Comparison of ENCODE assay signal across 9 cellular contexts in the genomic region with DNA sequence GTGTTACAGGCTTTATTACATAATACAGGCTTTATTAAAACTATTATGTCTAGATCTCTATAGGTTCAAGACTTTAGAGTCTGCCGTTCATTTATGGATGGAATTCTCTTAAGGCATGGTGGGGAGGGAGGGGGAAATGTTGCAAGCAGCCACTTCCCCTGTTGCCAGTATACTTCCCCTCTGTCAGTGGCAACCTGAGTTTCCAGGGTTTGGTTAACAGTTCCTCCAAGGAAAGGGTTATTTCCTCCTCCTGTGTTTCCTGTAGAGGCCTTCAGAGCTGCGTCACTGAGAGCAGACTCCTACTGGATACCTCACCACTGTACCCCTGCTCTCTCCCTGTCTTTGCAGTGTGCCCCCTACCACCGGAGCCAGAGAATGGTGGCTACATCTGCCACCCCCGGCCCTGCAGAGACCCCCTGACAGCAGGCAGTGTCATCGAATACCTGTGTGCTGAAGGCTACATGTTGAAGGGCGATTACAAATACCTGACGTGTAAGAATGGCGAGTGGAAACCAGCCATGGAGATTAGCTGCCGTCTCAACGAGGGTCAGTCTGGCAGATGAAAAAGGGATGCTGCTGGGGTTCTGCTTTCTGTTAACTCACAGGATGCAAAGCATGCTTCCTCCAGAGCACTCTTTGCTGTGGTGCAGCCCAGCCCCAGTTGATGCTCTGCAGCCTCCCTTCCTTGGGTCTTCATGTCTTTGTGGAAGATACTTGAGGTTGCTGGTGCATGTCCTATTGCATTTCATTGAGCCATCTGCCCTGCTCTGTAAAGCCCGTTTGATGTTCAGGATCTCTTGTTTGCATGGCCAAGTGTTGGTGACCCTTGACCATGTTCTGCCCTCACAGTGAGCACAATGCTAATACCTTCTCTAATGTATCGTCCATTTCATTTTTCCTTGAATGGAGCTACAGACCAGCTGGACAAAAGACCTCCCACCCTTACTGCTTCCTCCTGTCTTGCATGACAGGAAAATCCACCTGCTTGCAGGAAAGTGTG.
DNase-seq lines count a peak whose midpoint lies in the region; ATAC-seq and TF ChIP-seq lines count a peak whose summit lies in the region.
"Had no signal": no experiment of that assay in that cellular context is flagged by ENCODE, and none has a peak within 500 bp of the region (broad histone marks: within the 10 kb centered on the region; RNA-seq: fewer than 3 reads in every experiment).

No MANE protein-coding gene starts in this region.

- no peak overlapping the region for H3K27ac Mint-ChIP-seq in HFFc6

- no peak overlapping the region for H3K4me3 Mint-ChIP-seq in HFFc6

- TF ChIP-seq CTCF in HFFc6 (IDR thresholded peaks at IDR 0.05) (no peak), coronary artery (IDR thresholded peaks at IDR 0.05) (no peak)

- H3K4me3 ChIP-seq in skin epidermis = no peak overlapping the region
- H3K4me3 ChIP-seq in coronary artery = no peak overlapping the region
- H3K4me3 ChIP-seq: A549 had no signal

- no peaks in the 10 kb centered on the region for H3K9me3 Mint-ChIP-seq in HFFc6

- no peaks in the 10 kb centered on the region for H3K36me3 Mint-ChIP-seq in HFFc6 (ENCODE audit: low read depth)

- peak; percentile 41 for ATAC-seq in esophagus mucosa
- ATAC-seq: A549 had no signal

- H3K4me1 Mint-ChIP-seq in HFFc6 (ENCODE audit: low read depth) = no peaks in the 10 kb centered on the region

- DNase-seq in NCI-H748 (lab: John Stamatoyannopoulos, UW; ENCODE audit: unreplicated experiment) = peak; percentile 46
- no peak for DNase-seq in NCI-H748 treated with DMSO at 0.1 percent for 48 hours (lab: John Stamatoyannopoulos, UW)
- peak; percentile 63 to 82 for DNase-seq in NOMO-1 (lab: John Stamatoyannopoulos, UW; ENCODE audit: unreplicated experiment in 2 of 2)
- DNase-seq in HFFc6 = no peak
- DNase-seq in coronary artery (ENCODE audit: low spot score) = no peak
- DNase-seq in A172 (ENCODE audit: low spot score) = no peak

- H3K27ac ChIP-seq in skin epidermis (peak overlapping the region in 13 of 21 experiments; percentile 5 to 75 (median 52)), coronary artery (peak overlapping the region in 1 of 2 donors; percentile 53)
- H3K27ac ChIP-seq: A549 had no signal

- no peaks in the 10 kb centered on the region; the same call in 1 of the 2 replicates for H3K27me3 Mint-ChIP-seq in HFFc6 (ENCODE audit: insufficient read depth)

Comparison
In these comparisons a context has a peak if more than half of its experiments do, and no peak if none do; other contexts are left out.
1. DNase-seq: peak in NCI-H748 (single experiment) and NOMO-1 (2 of 2); none in NCI-H748 treated with DMSO at 0.1 percent for 48 hours (single experiment), HFFc6 (single experiment), coronary artery (single experiment) and A172 (single experiment).